In genomic region chr2:232349546-232349945, GRCh38 we compare ENCODE assay signal across 15 cellular contexts. TPM values are rescaled to one million over a fixed set of nuclear protein-coding genes. Genes with fewer than 3 reads are reported as not detected.
A peak's percentile ranks its signal among the peaks of the same experiment; 100 is the strongest.
DNase-seq lines count a peak whose midpoint lies in the region; ATAC-seq, FAIRE-seq and TF ChIP-seq lines count a peak whose summit lies in the region.
"Had no signal": no experiment of that assay in that cellular context is flagged by ENCODE, and none has a peak within 500 bp of the region (broad histone marks: within the 10 kb centered on the region; RNA-seq: fewer than 3 reads in every experiment).

No MANE protein-coding gene starts in this region.

- H3K9me3 ChIP-seq in PC-3 (ENCODE audit: low read length): no peaks in the 10 kb centered on the region
- H3K9me3 ChIP-seq in right lobe of liver: no peaks in the 10 kb centered on the region
- H3K9me3 ChIP-seq in spleen: peaks cover 0 to 5% (median 0%) of the 10 kb centered on the region in 8 donors

- no peak overlapping the region for H3K27ac Mint-ChIP-seq in activated T-cell treated with anti-CD3 and anti-CD28 coated beads, Interleukin-2, amount 50 U/mL, for 24 hours
- H3K27ac Mint-ChIP-seq: CD4-positive, CD25-positive, alpha-beta regulatory T cell had no signal

- H3K4me1 ChIP-seq in PC-3 (ENCODE audit: insufficient read depth, low read length) (peaks cover 4% of the 10 kb centered on the region), right lobe of liver (peaks cover 0 to 3% (median 0%) of the 10 kb centered on the region in 4 donors), spleen (peaks cover 0 to 24% (median 12%) of the 10 kb centered on the region in 6 donors)

- no peak overlapping the region for H3K4me3 ChIP-seq in PC-3 (ENCODE audit: low read length)
- H3K4me3 ChIP-seq in right lobe of liver: no peak overlapping the region
- H3K4me3 ChIP-seq in spleen: no peak overlapping the region

- intact Hi-C loops in PC-3 (cut with micrococcal nuclease): no loop called here
- intact Hi-C loops in right lobe of liver (cut with DNase I): no loop called here
- intact Hi-C loops in spleen (cut with DNase I; ENCODE audit: low total_unique reads): no loop called here

- H3K36me3 ChIP-seq in PC-3 (ENCODE audit: low read depth, low read length): no peaks in the 10 kb centered on the region
- no peaks in the 10 kb centered on the region for H3K36me3 ChIP-seq in right lobe of liver
- H3K36me3 ChIP-seq in spleen: no peaks in the 10 kb centered on the region

- peak overlapping the region; percentile 10; the same call in 1 of the 2 replicates for H3K9ac ChIP-seq in PC-3 (ENCODE audit: low read length)

- H3K36me3 Mint-ChIP-seq in activated T-cell treated with anti-CD3 and anti-CD28 coated beads, Interleukin-2, amount 50 U/mL, for 24 hours (ENCODE audit: low read depth): no peaks in the 10 kb centered on the region
- H3K36me3 Mint-ChIP-seq: CD4-positive, CD25-positive, alpha-beta regulatory T cell had no signal

- no peaks in the 10 kb centered on the region for H3K9me3 Mint-ChIP-seq in activated T-cell treated with anti-CD3 and anti-CD28 coated beads, Interleukin-2, amount 50 U/mL, for 24 hours

- TF ChIP-seq POLR2A in right lobe of liver (IDR thresholded peaks at IDR 0.05) (no peak), spleen (IDR thresholded peaks at IDR 0.05) (no peak), GM12892 (IDR thresholded peaks at IDR 0.05; ENCODE audit: low read depth, low read length) (no peak), H54 (IDR thresholded peaks at IDR 0.05; ENCODE audit: low read depth, low read length) (no peak)

- no peak overlapping the region for H2AFZ ChIP-seq in PC-3 (ENCODE audit: low read length)

- DNase-seq in activated T-cell treated with anti-CD3 and anti-CD28 coated beads, Interleukin-2, amount 50 U/mL, for 24 hours: peak; percentile 23
- no peak for DNase-seq in activated T-cell treated with anti-CD3 and anti-CD28 coated beads, Interleukin-2, amount 50 U/mL, for 48 hours
- DNase-seq in PC-3 (no peak), right lobe of liver (peak in 2 of 3 donors; percentile 32 to 39), spleen (peak; percentile 46), GM12892 (ENCODE audit: insufficient read length) (no peak), H54 (ENCODE audit: insufficient read length, low spot score) (no peak), AML-193 (lab: John Stamatoyannopoulos, UW) (no peak)
- DNase-seq: Karpas-422, NCI-H1105 treated with DMSO at 0.1 percent for 48 hours, NCI-H1930, NCI-H2171 treated with DMSO at 0.1 percent for 48 hours had no signal

- no peaks in the 10 kb centered on the region for H4K20me1 ChIP-seq in PC-3 (ENCODE audit: low read length)

- no TSS peak for BruUV-seq in PC-3 (replicated peaks; lab: Mats Ljungman, UMichigan)

- FAIRE-seq in GM12892 (lab: Jason Lieb, UNC) (no peak), H54 (lab: Jason Lieb, UNC) (no peak)
- FAIRE-seq: A204.1, GM18507 had no signal

- H3K4me1 Mint-ChIP-seq in activated T-cell treated with anti-CD3 and anti-CD28 coated beads, Interleukin-2, amount 50 U/mL, for 24 hours (ENCODE audit: low read depth): peaks cover 8% of the 10 kb centered on the region

- no CpG with 5 or more reads among the region's 7 CpGs for WGBS in right lobe of liver (ENCODE audit: insufficient coverage, low coverage, low lambda C conversion rate, missing lambda C conversion rate)
- WGBS in spleen, 5 donors: 60 to 89% (median 82%) methylated on average over 1 to 7 of the region's 7 CpGs

- CTCF ChIA-PET in PC-3 (lab: Charles Lee): no interaction called here

- H3K27ac ChIP-seq in PC-3 (ENCODE audit: low read length): 0 out of 2 replicates have a peak overlapping the region, but pooled peaks have one; percentile 39
- H3K27ac ChIP-seq in right lobe of liver: no peak overlapping the region
- H3K27ac ChIP-seq in spleen: no peak overlapping the region

- H3K4me3 Mint-ChIP-seq in activated T-cell treated with anti-CD3 and anti-CD28 coated beads, Interleukin-2, amount 50 U/mL, for 24 hours: no peak overlapping the region
- H3K4me3 Mint-ChIP-seq: CD4-positive, CD25-positive, alpha-beta regulatory T cell had no signal

- no peaks in the 10 kb centered on the region for H3K79me2 ChIP-seq in PC-3 (ENCODE audit: low read length)

- H3F3A ChIP-seq in PC-3 (ENCODE audit: low read length, unreplicated experiment): no peaks in the 10 kb centered on the region

- TF ChIP-seq CTCF in PC-3 (conservative IDR thresholded peaks at IDR 0.05; ENCODE audit: low read depth, low read length) (no peak), right lobe of liver (IDR thresholded peaks at IDR 0.05) (no peak), spleen (IDR thresholded peaks at IDR 0.05 in 8 of 11, conservative IDR thresholded peaks at IDR 0.05 in 3 of 11) (no peak)

- peaks cover 49% of the 10 kb centered on the region for H3K27me3 Mint-ChIP-seq in activated T-cell treated with anti-CD3 and anti-CD28 coated beads, Interleukin-2, amount 50 U/mL, for 24 hours

- H3K4me2 ChIP-seq in PC-3 (ENCODE audit: low read length): no peak overlapping the region

- POLR2A ChIA-PET in PC-3 (lab: Charles Lee; ENCODE audit: unreplicated experiment): no interaction called here

- no peaks in the 10 kb centered on the region for H3K9me2 ChIP-seq in PC-3 (replicated peaks; ENCODE audit: low read length)

- ATAC-seq in PC-3 (no peak), right lobe of liver (no peak)

- H3K27me3 ChIP-seq in PC-3 (ENCODE audit: low read length) (peaks cover 4% of the 10 kb centered on the region; the same call in 1 of the 2 replicates), right lobe of liver (peaks cover 0 to 27% of the 10 kb centered on the region in 2 donors), spleen (replicated peaks in 1 of 7) (peaks cover 9 to 69% (median 45%) of the 10 kb centered on the region in 7 donors)

RNA-seq across cellular contexts. Expression of gene ALPP, which starts 29.0 kb away (rescaled TPM):
- total RNA-seq in PC-3 (2014; rRNA removed): 8.6 and 14.4 TPM in 2 replicates
- not detected for total RNA-seq in right lobe of liver
- total RNA-seq in spleen: not detected
- polyA plus RNA-seq in spleen: not detected
- polyA plus RNA-seq in GM12892 (2012; ENCODE audit: missing spikeins): 0.59 TPM
- total RNA-seq: CD4-positive, CD25-positive, alpha-beta regulatory T cell had no signal
- polyA plus RNA-seq: CD4-positive, CD25-positive, alpha-beta regulatory T cell had no signal

RNA-seq across cellular contexts. Expression of gene ALPG, which starts 57.1 kb away (rescaled TPM):
- total RNA-seq in PC-3 (2014; rRNA removed) (0.12 and 0.18 TPM in 2 replicates), right lobe of liver (not detected), spleen (not detected)
- polyA plus RNA-seq in spleen: not detected
- polyA plus RNA-seq in GM12892 (2012; ENCODE audit: missing spikeins): not detected
- total RNA-seq: CD4-positive, CD25-positive, alpha-beta regulatory T cell had no signal
- polyA plus RNA-seq: CD4-positive, CD25-positive, alpha-beta regulatory T cell had no signal

Comparison
In these comparisons a context has a peak if more than half of its experiments do, and no peak if none do; other contexts are left out.
1. DNase-seq: peak in activated T-cell treated with anti-CD3 and anti-CD28 coated beads, Interleukin-2, amount 50 U/mL, for 24 hours (single experiment), right lobe of liver (2 of 3) and spleen (single experiment); none in activated T-cell treated with anti-CD3 and anti-CD28 coated beads, Interleukin-2, amount 50 U/mL, for 48 hours (0 of 2), PC-3 (single experiment), GM12892 (single experiment), H54 (single experiment) and AML-193 (0 of 2).